In genomic region chr17:78314683-78315354, GRCh38 we compare ENCODE assay signal across 1 cellular context.
TF ChIP-seq lines count a peak whose summit lies in the region.

No MANE protein-coding gene starts in this region.

TF ChIP-seq in liver, 16 proteins besides CTCF, POLR2A, EP300 and RAD21 (continued from another document):
- TF ChIP-seq ZBTB33 (IDR thresholded peaks at IDR 0.05) (no peak), HNF4A (conservative IDR thresholded peaks at IDR 0.05) (no peak)
